26 cellular contexts compared by ENCODE assay signal in genomic region chr17:9140550-9141422, GRCh38.
DNase-seq lines count a peak whose midpoint lies in the region; ATAC-seq and TF ChIP-seq lines count a peak whose summit lies in the region.
"Had no signal": no experiment of that assay in that cellular context is flagged by ENCODE, and none has a peak within 500 bp of the region (broad histone marks: within the 10 kb centered on the region; RNA-seq: fewer than 3 reads in every experiment).

No MANE protein-coding gene starts in this region.

- H3K4me1 ChIP-seq in right atrium auricular region (peaks cover 0 to 42% of the 10 kb centered on the region in 2 donors), gastrocnemius medialis (no peaks in the 10 kb centered on the region)
- H3K4me1 ChIP-seq: A549, Caco-2, HAP-1 had no signal

- DNase-seq in right atrium auricular region (ENCODE audit: low spot score), result no peak
- DNase-seq in left cardiac atrium, result no peak
- peak; percentile 26 for DNase-seq in HuH-7 (ENCODE audit: low spot score)
- DNase-seq in left kidney (ENCODE audit: low read depth, low spot score), result peak; percentile 68
- no peak for DNase-seq in gastrocnemius medialis
- DNase-seq in activated naive CD4-positive, alpha-beta T cell treated with anti-CD3 and anti-CD28 coated beads, Interleukin-2, amount 50 U/mL, for 72 hours (ENCODE audit: low spot score in 2 of 2), result no peak
- DNase-seq: Caco-2; CD8-positive, alpha-beta T cell; GOT3; Karpas-422; NCI-H1092; NCI-H1417 treated with DMSO at 0.1 percent for 48 hours; NCI-H187; NCI-H2081 treated with DMSO at 0.1 percent for 48 hours; NCI-H2171; NCI-H524; NCI-H748 treated with DMSO at 0.1 percent for 48 hours; NK-92 treated with Interleukin-12 subunit alpha and Interleukin-12 subunit beta, amount 100 ng/mL, for 24 hours; PC-3 had no signal

- H3K27ac Mint-ChIP-seq in activated naive CD4-positive, alpha-beta T cell treated with anti-CD3 and anti-CD28 coated beads, Interleukin-2, amount 50 U/mL, for 72 hours, result no peak overlapping the region
- H3K27ac Mint-ChIP-seq: B cell; CD8-positive, alpha-beta T cell had no signal

- H3K36me3 ChIP-seq in right atrium auricular region (no peaks in the 10 kb centered on the region), gastrocnemius medialis (no peaks in the 10 kb centered on the region)
- H3K36me3 ChIP-seq: HAP-1, SJSA1 had no signal

- no peak overlapping the region for H3K4me3 ChIP-seq in right atrium auricular region
- no peak overlapping the region for H3K4me3 ChIP-seq in gastrocnemius medialis
- H3K4me3 ChIP-seq: A549, HAP-1, SJSA1 had no signal

- no peaks in the 10 kb centered on the region for H3K27me3 ChIP-seq in right atrium auricular region
- no peaks in the 10 kb centered on the region for H3K27me3 ChIP-seq in gastrocnemius medialis
- H3K27me3 ChIP-seq: SJSA1 had no signal

- ATAC-seq in left cardiac atrium (no peak), gastrocnemius medialis (no peak), GM21528 (IDR thresholded peaks at IDR 0.05; ENCODE audit: low FRiP score, unreplicated experiment) (no peak)
- ATAC-seq in activated naive CD4-positive, alpha-beta T cell treated with anti-CD3 and anti-CD28 coated beads, Interleukin-2, amount 50 U/mL, for 72 hours, result no peak
- ATAC-seq: A549; CD8-positive, alpha-beta T cell; PC-3; Right ventricle myocardium inferior had no signal

- no peak for TF ChIP-seq POLR2A in gastrocnemius medialis (IDR thresholded peaks at IDR 0.05)

- H3K9me3 Mint-ChIP-seq in activated naive CD4-positive, alpha-beta T cell treated with anti-CD3 and anti-CD28 coated beads, Interleukin-2, amount 50 U/mL, for 72 hours, result no peaks in the 10 kb centered on the region
- H3K9me3 Mint-ChIP-seq: CD8-positive, alpha-beta T cell had no signal

- no peak for TF ChIP-seq CTCF in right atrium auricular region (IDR thresholded peaks at IDR 0.05)
- no peak for TF ChIP-seq CTCF in gastrocnemius medialis (IDR thresholded peaks at IDR 0.05 in 4 of 5, conservative IDR thresholded peaks at IDR 0.05 in 1 of 5)

- H3K9me3 ChIP-seq in right atrium auricular region, result no peaks in the 10 kb centered on the region
- H3K9me3 ChIP-seq in gastrocnemius medialis, result no peaks in the 10 kb centered on the region
- H3K9me3 ChIP-seq: A549, Caco-2, HAP-1, SJSA1 had no signal

- no peaks in the 10 kb centered on the region for H3K36me3 Mint-ChIP-seq in activated naive CD4-positive, alpha-beta T cell treated with anti-CD3 and anti-CD28 coated beads, Interleukin-2, amount 50 U/mL, for 72 hours
- H3K36me3 Mint-ChIP-seq: CD8-positive, alpha-beta T cell had no signal

- intact Hi-C loops in left cardiac atrium (cut with DNase I) (no loop called here), gastrocnemius medialis (cut with DNase I; ENCODE audit: low total_unique reads) (no loop called here)

- in situ Hi-C loops in gastrocnemius medialis (cut with MboI; ENCODE audit: low sequenced_read_pairs in 4 of 4), result no loop called here

- peak overlapping the region; percentile 21 to 25 for H3K27ac ChIP-seq in right atrium auricular region
- no peak overlapping the region for H3K27ac ChIP-seq in gastrocnemius medialis
- H3K27ac ChIP-seq: A549, C4-2B, SJSA1 had no signal

Comparison
In these comparisons a context has a peak if more than half of its experiments do, and no peak if none do; other contexts are left out.
1. DNase-seq: peak in HuH-7 (single experiment) and left kidney (single experiment); none in right atrium auricular region (single experiment), left cardiac atrium (single experiment), gastrocnemius medialis (0 of 2) and activated naive CD4-positive, alpha-beta T cell treated with anti-CD3 and anti-CD28 coated beads, Interleukin-2, amount 50 U/mL, for 72 hours (0 of 2).
2. H3K27ac ChIP-seq: peak in right atrium auricular region (2 of 2); none in gastrocnemius medialis (0 of 4).